Comparison of ENCODE assay signal across 9 cellular contexts in the genomic region with DNA sequence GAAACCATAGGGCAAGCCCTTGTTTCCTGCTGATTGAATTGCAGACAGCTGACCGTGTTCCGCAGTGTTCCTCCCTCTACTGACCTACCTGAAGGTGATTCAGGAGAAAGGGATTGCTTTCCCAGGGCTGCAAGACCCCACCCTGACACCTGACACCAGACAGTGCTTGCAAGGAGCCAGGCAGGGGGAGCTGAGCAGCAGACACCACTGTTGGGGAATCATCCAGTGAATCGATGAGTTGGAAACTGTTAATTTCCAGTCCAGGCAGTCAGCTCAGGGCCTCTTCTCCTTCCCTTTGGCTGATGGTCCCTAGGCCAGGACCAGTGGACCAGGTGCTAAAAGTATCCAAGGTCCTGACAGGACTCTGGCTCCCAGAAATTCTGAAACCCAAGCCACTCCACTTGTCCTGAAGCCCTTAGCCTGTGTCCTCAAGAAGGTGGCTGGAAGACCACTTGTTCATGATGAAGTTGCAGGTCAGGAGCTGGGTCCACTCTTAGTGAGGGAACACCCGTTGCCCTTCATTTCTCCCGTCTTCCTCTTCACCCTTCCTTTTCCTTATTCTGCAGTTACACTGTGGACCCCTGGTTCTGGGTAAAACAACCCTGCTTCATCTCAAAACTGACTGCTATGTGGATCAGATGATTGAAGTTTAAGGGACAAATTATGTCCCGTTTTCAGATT. TPM values are rescaled to one million over a fixed set of nuclear protein-coding genes. Genes with fewer than 3 reads are reported as not detected.
DNase-seq lines count a peak whose midpoint lies in the region; ATAC-seq lines count a peak whose summit lies in the region.
"Had no signal": no experiment of that assay in that cellular context is flagged by ENCODE, and none has a peak within 500 bp of the region (broad histone marks: within the 10 kb centered on the region; RNA-seq: fewer than 3 reads in every experiment).

No MANE protein-coding gene starts in this region.

- peaks cover 6% of the 10 kb centered on the region for H3K4me1 ChIP-seq in thymus (ENCODE audit: control insufficient read depth, insufficient read depth, low read length)

- no peaks in the 10 kb centered on the region for H3K9me3 Mint-ChIP-seq in activated naive CD4-positive, alpha-beta T cell treated with anti-CD3 and anti-CD28 coated beads, Interleukin-2, amount 10 ng/mL, durations not matched to agents 7 days and 5 days
- no peaks in the 10 kb centered on the region for H3K9me3 Mint-ChIP-seq in activated T-helper 1 cell treated with anti-CD3 and anti-CD28 coated beads, Interleukin-12 subunit alpha, Interleukin-12 subunit beta, Interleukin-2, Interleukin-4 antibody, amounts not matched to agents 30 ng/mL and 10 ng/mL and 1 ng/mL, durations not matched to agents 14 hours and 24 hours and 36 hours

- H3K27me3 Mint-ChIP-seq in activated naive CD4-positive, alpha-beta T cell treated with anti-CD3 and anti-CD28 coated beads, Interleukin-2, amount 10 ng/mL, durations not matched to agents 7 days and 5 days, result peaks cover 14% of the 10 kb centered on the region
- H3K27me3 Mint-ChIP-seq in activated T-helper 1 cell treated with anti-CD3 and anti-CD28 coated beads, Interleukin-12 subunit alpha, Interleukin-12 subunit beta, Interleukin-2, Interleukin-4 antibody, amounts not matched to agents 30 ng/mL and 10 ng/mL and 1 ng/mL, durations not matched to agents 14 hours and 24 hours and 36 hours (ENCODE audit: insufficient read depth), result peaks cover 2% of the 10 kb centered on the region

- no peak overlapping the region for H3K4me3 ChIP-seq in thymus (ENCODE audit: low read length)
- H3K4me3 ChIP-seq: Peyer's patch had no signal

- ATAC-seq in HG03135 (IDR thresholded peaks at IDR 0.05; ENCODE audit: unreplicated experiment), result no peak
- ATAC-seq in GM19463 (IDR thresholded peaks at IDR 0.05; ENCODE audit: unreplicated experiment), result no peak
- ATAC-seq in GM19395 (IDR thresholded peaks at IDR 0.05; ENCODE audit: unreplicated experiment), result no peak

- WGBS in thymus, result 91% methylated on average over 6 of the region's 6 CpGs

- H3K4me1 Mint-ChIP-seq in activated naive CD4-positive, alpha-beta T cell treated with anti-CD3 and anti-CD28 coated beads, Interleukin-2, amount 10 ng/mL, durations not matched to agents 7 days and 5 days, result peaks cover 37% of the 10 kb centered on the region
- peaks cover 32% of the 10 kb centered on the region for H3K4me1 Mint-ChIP-seq in activated T-helper 1 cell treated with anti-CD3 and anti-CD28 coated beads, Interleukin-12 subunit alpha, Interleukin-12 subunit beta, Interleukin-2, Interleukin-4 antibody, amounts not matched to agents 30 ng/mL and 10 ng/mL and 1 ng/mL, durations not matched to agents 14 hours and 24 hours and 36 hours (ENCODE audit: low read depth)

- peaks cover 34% of the 10 kb centered on the region for H3K36me3 ChIP-seq in thymus (ENCODE audit: control insufficient read depth, insufficient read depth)

- DNase-seq in activated naive CD4-positive, alpha-beta T cell treated with anti-CD3 and anti-CD28 coated beads, Interleukin-2, amount 10 ng/mL, durations not matched to agents 7 days and 5 days, result no peak
- no peak for DNase-seq in activated naive CD4-positive, alpha-beta T cell treated with Interleukin-2 at 50 U/mL for 16 hours
- DNase-seq in activated T-helper 1 cell treated with anti-CD3 and anti-CD28 coated beads, Interleukin-12 subunit alpha, Interleukin-12 subunit beta, Interleukin-2, Interleukin-4 antibody, amounts not matched to agents 30 ng/mL and 10 ng/mL and 1 ng/mL, durations not matched to agents 14 hours and 24 hours and 36 hours (ENCODE audit: low spot score), result no peak
- DNase-seq in iris pigment epithelial cell (ENCODE audit: low read depth), result peak; percentile 25

- no peaks in the 10 kb centered on the region for H3K27me3 ChIP-seq in thymus (ENCODE audit: control insufficient read depth, insufficient read depth)
- H3K27me3 ChIP-seq: Peyer's patch had no signal

- H3K4me3 Mint-ChIP-seq in activated naive CD4-positive, alpha-beta T cell treated with anti-CD3 and anti-CD28 coated beads, Interleukin-2, amount 10 ng/mL, durations not matched to agents 7 days and 5 days, result peak overlapping the region; percentile 10
- H3K4me3 Mint-ChIP-seq in activated T-helper 1 cell treated with anti-CD3 and anti-CD28 coated beads, Interleukin-12 subunit alpha, Interleukin-12 subunit beta, Interleukin-2, Interleukin-4 antibody, amounts not matched to agents 30 ng/mL and 10 ng/mL and 1 ng/mL, durations not matched to agents 14 hours and 24 hours and 36 hours, result peak overlapping the region; percentile 98

- H3K27ac Mint-ChIP-seq in activated naive CD4-positive, alpha-beta T cell treated with anti-CD3 and anti-CD28 coated beads, Interleukin-2, amount 10 ng/mL, durations not matched to agents 7 days and 5 days, result peak overlapping the region; percentile 75
- H3K27ac Mint-ChIP-seq in activated T-helper 1 cell treated with anti-CD3 and anti-CD28 coated beads, Interleukin-12 subunit alpha, Interleukin-12 subunit beta, Interleukin-2, Interleukin-4 antibody, amounts not matched to agents 30 ng/mL and 10 ng/mL and 1 ng/mL, durations not matched to agents 14 hours and 24 hours and 36 hours, result peak overlapping the region; percentile 5

- intact Hi-C loops in activated T-helper 1 cell treated with anti-CD3 and anti-CD28 coated beads, Interleukin-12 subunit alpha, Interleukin-12 subunit beta, Interleukin-2, Interleukin-4 antibody, amounts not matched to agents 30 ng/mL and 10 ng/mL and 1 ng/mL, durations not matched to agents 14 hours and 24 hours and 36 hours (cut with micrococcal nuclease), result loop anchor here (1.0 to 5.0 kb wide), 3 partner anchors 10 to 952 kb away; a partner anchor contains a TSS

- H3K9me3 ChIP-seq in thymus (ENCODE audit: control insufficient read depth), result no peaks in the 10 kb centered on the region
- H3K9me3 ChIP-seq: Peyer's patch had no signal

- H3K36me3 Mint-ChIP-seq in activated naive CD4-positive, alpha-beta T cell treated with anti-CD3 and anti-CD28 coated beads, Interleukin-2, amount 10 ng/mL, durations not matched to agents 7 days and 5 days, result peaks cover 39% of the 10 kb centered on the region
- H3K36me3 Mint-ChIP-seq in activated T-helper 1 cell treated with anti-CD3 and anti-CD28 coated beads, Interleukin-12 subunit alpha, Interleukin-12 subunit beta, Interleukin-2, Interleukin-4 antibody, amounts not matched to agents 30 ng/mL and 10 ng/mL and 1 ng/mL, durations not matched to agents 14 hours and 24 hours and 36 hours (ENCODE audit: low read depth), result peaks cover 42% of the 10 kb centered on the region

- CTCF ChIA-PET in activated naive CD4-positive, alpha-beta T cell treated with anti-CD3 and anti-CD28 coated beads, Interleukin-2, amount 10 ng/mL, durations not matched to agents 7 days and 5 days (lab: Charles Lee), result interaction anchor here (0.9 to 2.2 kb wide), 4 partner anchors 10 to 41 kb away, joined by 3 to 6 read pairs (median 4); a partner anchor contains a TSS

- H3K27ac ChIP-seq in thymus (ENCODE audit: low read depth), result peak overlapping the region; percentile 55

RNA-seq across cellular contexts. Expression of a gene that starts 9.5 kb away (rescaled TPM):
- total RNA-seq in activated T-helper 1 cell treated with anti-CD3 and anti-CD28 coated beads, Interleukin-12 subunit alpha, Interleukin-12 subunit beta, Interleukin-2, Interleukin-4 antibody, amounts not matched to agents 30 ng/mL and 10 ng/mL and 1 ng/mL, durations not matched to agents 14 hours and 24 hours and 36 hours, result 26.0 and 26.9 TPM in 2 replicates
- 31.6 TPM for polyA plus RNA-seq in thymus

RNA-seq across cellular contexts. Expression of a gene that starts 10.1 kb away (rescaled TPM):
- 48.0 and 49.3 TPM in 2 replicates for total RNA-seq in activated T-helper 1 cell treated with anti-CD3 and anti-CD28 coated beads, Interleukin-12 subunit alpha, Interleukin-12 subunit beta, Interleukin-2, Interleukin-4 antibody, amounts not matched to agents 30 ng/mL and 10 ng/mL and 1 ng/mL, durations not matched to agents 14 hours and 24 hours and 36 hours
- 32.6 TPM for polyA plus RNA-seq in thymus

RNA-seq across cellular contexts. Expression of a gene that starts 53.9 kb away (rescaled TPM):
- total RNA-seq in activated T-helper 1 cell treated with anti-CD3 and anti-CD28 coated beads, Interleukin-12 subunit alpha, Interleukin-12 subunit beta, Interleukin-2, Interleukin-4 antibody, amounts not matched to agents 30 ng/mL and 10 ng/mL and 1 ng/mL, durations not matched to agents 14 hours and 24 hours and 36 hours, result 1.4 and 2.7 TPM in 2 replicates
- 79.0 TPM for polyA plus RNA-seq in thymus
